Comparison of ENCODE assay signal across 8 cellular contexts in genomic region chr1:38990746-38991637, GRCh38. TPM values are rescaled to one million over a fixed set of nuclear protein-coding genes. Genes with fewer than 3 reads are reported as not detected.
DNase-seq lines count a peak whose midpoint lies in the region; ATAC-seq and TF ChIP-seq lines count a peak whose summit lies in the region.

TSS of gene AKIRIN1 (plus strand) at chr1:38991276. CDS start at chr1:38991381, 105 bp downstream.

- H3K4me1 ChIP-seq in left ventricle myocardium inferior: peaks cover 56% of the 10 kb centered on the region
- peaks cover 12% of the 10 kb centered on the region for H3K4me1 ChIP-seq in upper lobe of right lung

- H3K27me3 Mint-ChIP-seq in T-helper 17 cell (no peaks in the 10 kb centered on the region), progenitor cell of endocrine pancreas (no peaks in the 10 kb centered on the region)

- H3K4me3 Mint-ChIP-seq in T-helper 17 cell: peak within 1 kb of the TSS; percentile 96
- peak within 1 kb of the TSS; percentile 80 for H3K4me3 Mint-ChIP-seq in progenitor cell of endocrine pancreas (ENCODE audit: low read depth)

- H3K9me3 Mint-ChIP-seq in progenitor cell of endocrine pancreas (ENCODE audit: low read depth): no peaks in the 10 kb centered on the region

- H3K9me3 ChIP-seq in T-helper 17 cell (ENCODE audit: control insufficient read depth, low read length, poor library complexity, severe bottlenecking): no peaks in the 10 kb centered on the region
- H3K9me3 ChIP-seq in left ventricle myocardium inferior (replicated peaks): no peaks in the 10 kb centered on the region
- no peaks in the 10 kb centered on the region for H3K9me3 ChIP-seq in upper lobe of right lung

- H3K36me3 Mint-ChIP-seq in T-helper 17 cell (ENCODE audit: low read depth): no peaks in the 10 kb centered on the region
- H3K36me3 Mint-ChIP-seq in progenitor cell of endocrine pancreas (ENCODE audit: insufficient read depth): peaks cover 13% of the 10 kb centered on the region

- TF ChIP-seq CTCF in left ventricle myocardium inferior (IDR thresholded peaks at IDR 0.05; ENCODE audit: borderline replicate concordance) (peak; percentile 27), progenitor cell of endocrine pancreas (IDR thresholded peaks at IDR 0.05; ENCODE audit: unreplicated experiment) (no peak), upper lobe of right lung (IDR thresholded peaks at IDR 0.05) (peak; percentile 49)

- ATAC-seq in GM18498 (IDR thresholded peaks at IDR 0.05; ENCODE audit: unreplicated experiment) (peak; percentile 96), HG02885 (IDR thresholded peaks at IDR 0.05; ENCODE audit: poor library complexity, unreplicated experiment) (peak; percentile 95), T-helper 17 cell (peak; percentile 95), upper lobe of right lung (peak; percentile 99)

- intact Hi-C loops in left ventricle myocardium inferior (cut with micrococcal nuclease): no loop called here
- intact Hi-C loops in upper lobe of right lung (cut with DNase I): no loop called here

- H3K27ac Mint-ChIP-seq in T-helper 17 cell (peak within 1 kb of the TSS; percentile 91), progenitor cell of endocrine pancreas (peak within 1 kb of the TSS; percentile 93)

- H3K36me3 ChIP-seq in left ventricle myocardium inferior (peaks cover 12% of the 10 kb centered on the region), upper lobe of right lung (peaks cover 14% of the 10 kb centered on the region)

- no peaks in the 10 kb centered on the region for H3K27me3 ChIP-seq in left ventricle myocardium inferior (ENCODE audit: low read depth)
- H3K27me3 ChIP-seq in upper lobe of right lung: no peaks in the 10 kb centered on the region

- DNase-seq in NCI-H1694 (lab: John Stamatoyannopoulos, UW) (peak; percentile 67), T-helper 17 cell (peak; percentile 88 to 93 (median 90)), amygdala (lab: John Stamatoyannopoulos, UW) (peak; percentile 84 to 100 (median 97)), left ventricle myocardium inferior (peak; percentile 99), progenitor cell of endocrine pancreas (ENCODE audit: low spot score, unreplicated experiment) (peak; percentile 99), upper lobe of right lung (peak; percentile 99)

- H3K4me1 Mint-ChIP-seq in T-helper 17 cell (peaks cover 32% of the 10 kb centered on the region), progenitor cell of endocrine pancreas (ENCODE audit: low read depth) (peaks cover 35% of the 10 kb centered on the region)

- H3K4me3 ChIP-seq in left ventricle myocardium inferior (peak within 1 kb of the TSS; percentile 97), upper lobe of right lung (peak within 1 kb of the TSS; percentile 88)

- H3K27ac ChIP-seq in left ventricle myocardium inferior (replicated peaks) (peak within 1 kb of the TSS; percentile 94), upper lobe of right lung (peak within 1 kb of the TSS; percentile 90)

RNA-seq across cellular contexts. Expression of gene AKIRIN1, which starts in this region (rescaled TPM):
- total RNA-seq in T-helper 17 cell (10 to 100 TPM; 74.2 to 82.1 TPM), left ventricle myocardium inferior (61.5 TPM), progenitor cell of endocrine pancreas (96.1 and 96.2 TPM in 2 replicates), upper lobe of right lung (49.8 TPM)

Comparison
In these comparisons a context has a peak if more than half of its experiments do, and no peak if none do; other contexts are left out.
1. Peak in every context shown above with its lines: DNase-seq, ATAC-seq, H3K4me3 ChIP-seq and H3K27ac ChIP-seq.